Comparison of ENCODE assay signal across 8 cellular contexts in genomic region chr2:53767405-53768232, GRCh38. TPM values are rescaled to one million over a fixed set of nuclear protein-coding genes. Genes with fewer than 3 reads are reported as not detected.
DNase-seq lines count a peak whose midpoint lies in the region; ATAC-seq and TF ChIP-seq lines count a peak whose summit lies in the region.

Gene CHAC2, plus strand, starts transcription at chr2:53767804. Its CDS starts 83 bp downstream, at chr2:53767887.

- H3K4me2 ChIP-seq in PC-9: peak within 1 kb of the TSS; percentile 90

- POLR2A ChIA-PET in PC-9 (lab: Charles Lee; ENCODE audit: unreplicated experiment): interaction anchor here (0.6 kb wide), 2 partner anchors 1658 to 1752 kb away, joined by 3 to 6 read pairs; partner anchors contain the start of gene CFAP36

- H3K27me3 ChIP-seq in PC-9 (ENCODE audit: insufficient read depth, low read depth): no peaks in the 10 kb centered on the region
- no peaks in the 10 kb centered on the region for H3K27me3 ChIP-seq in esophagus (ENCODE audit: control insufficient read depth in 1 of 2, insufficient read depth in 2 of 2, low read length in 2 of 2)
- no peaks in the 10 kb centered on the region for H3K27me3 ChIP-seq in muscle layer of colon (ENCODE audit: control insufficient read depth in 1 of 2, insufficient read depth in 2 of 2, low read length in 2 of 2)

- peak within 1 kb of the TSS; percentile 95 for H2AFZ ChIP-seq in PC-9

- intact Hi-C loops in PC-9 (cut with micrococcal nuclease; ENCODE audit: unreplicated experiment): no loop called here

- H3K36me3 ChIP-seq in PC-9 (ENCODE audit: low read depth) (peaks cover 10% of the 10 kb centered on the region; the same call in 1 of the 2 replicates), esophagus (ENCODE audit: control insufficient read depth in 2 of 2, insufficient read depth in 2 of 2, low read length in 1 of 2) (peaks cover 4% of the 10 kb centered on the region in 2 donors), muscle layer of colon (ENCODE audit: insufficient read depth, low read length) (peaks cover 8% of the 10 kb centered on the region)

- H3K9me2 ChIP-seq in PC-9 (ENCODE audit: insufficient read depth): no peaks in the 10 kb centered on the region

- TF ChIP-seq CTCF in PC-9 (conservative IDR thresholded peaks at IDR 0.05): no peak; the same call in none of the 2 replicates

- H3K9me3 ChIP-seq in PC-9 (ENCODE audit: insufficient read depth, low read depth) (no peaks in the 10 kb centered on the region), esophagus (ENCODE audit: control insufficient read depth in 2 of 2, insufficient read depth in 1 of 2, low read depth in 1 of 2, low read length in 1 of 2) (no peaks in the 10 kb centered on the region), muscle layer of colon (ENCODE audit: low read length) (no peaks in the 10 kb centered on the region)

- peak; percentile 91 for ATAC-seq in GM21619 (IDR thresholded peaks at IDR 0.05; ENCODE audit: unreplicated experiment)

- H3F3A ChIP-seq in PC-9 (ENCODE audit: insufficient read depth, low read depth): peaks cover 14% of the 10 kb centered on the region

- TF ChIP-seq EP300 in Ishikawa (IDR thresholded peaks at IDR 0.05; ENCODE audit: borderline replicate concordance): no peak

- TF ChIP-seq RAD21 in Ishikawa (IDR thresholded peaks at IDR 0.05; ENCODE audit: low read depth): no peak

- CTCF ChIA-PET in PC-9 (lab: Charles Lee): interaction anchor here (0.5 kb wide), 1 partner anchor 98 kb away, joined by 3 read pairs; no protein-coding TSS in a partner anchor

- H3K4me3 ChIP-seq in PC-9 (peak within 1 kb of the TSS; percentile 64), esophagus (ENCODE audit: low read depth in 1 of 2, low read length in 2 of 2) (peak within 1 kb of the TSS; percentile 90 to 96), muscle layer of colon (ENCODE audit: low read depth in 1 of 2, low read length in 2 of 2) (peak within 1 kb of the TSS; percentile 63 to 95)

- peaks cover 41% of the 10 kb centered on the region for H3K79me2 ChIP-seq in PC-9 (ENCODE audit: low read depth)

- H3K9ac ChIP-seq in muscle layer of colon (ENCODE audit: low read length): peak within 1 kb of the TSS; percentile 50

- H3K27ac ChIP-seq in PC-9 (peak within 1 kb of the TSS; percentile 52), esophagus (ENCODE audit: low read depth in 2 of 2, low read length in 1 of 2) (peak within 1 kb of the TSS; percentile 80 to 88), muscle layer of colon (ENCODE audit: low read depth, low read length) (peak within 1 kb of the TSS; percentile 76)

- WGBS in esophagus, 2 donors: 0% methylated on average over 45 of the region's 45 CpGs

- BruUV-seq in PC-9 (replicated peaks; lab: Mats Ljungman, UMichigan): TSS peak; percentile 79

- peaks cover 25% of the 10 kb centered on the region for H3K4me1 ChIP-seq in PC-9 (replicated peaks; ENCODE audit: insufficient read depth)
- H3K4me1 ChIP-seq in esophagus (ENCODE audit: control insufficient read depth in 2 of 2, insufficient read depth in 2 of 2, low read length in 1 of 2): no peaks in the 10 kb centered on the region
- H3K4me1 ChIP-seq in muscle layer of colon (ENCODE audit: insufficient read depth, low read length): no peaks in the 10 kb centered on the region

- H4K20me1 ChIP-seq in PC-9 (ENCODE audit: insufficient read depth): no peaks in the 10 kb centered on the region; the same call in 1 of the 2 replicates

- DNase-seq in DMS53 treated with DMSO at 0.1 percent for 48 hours (lab: John Stamatoyannopoulos, UW; ENCODE audit: unreplicated experiment) (peak; percentile 87), PC-9 (peak; percentile 84 to 85)
- peak; percentile 83 for DNase-seq in activated T-cell treated with anti-CD3 and anti-CD28 coated beads, Interleukin-2, amount 50 U/mL, for 1 hour
- DNase-seq in stimulated activated CD8-positive, alpha-beta memory T cell treated with anti-CD3 and anti-CD28 coated beads, Interleukin-7, amount 100 ng/mL, for 24 hours (ENCODE audit: low read depth): peak; percentile 68

TF ChIP-seq in Ishikawa, 13 proteins besides CTCF, POLR2A, EP300 and RAD21:
- no peak for TF ChIP-seq EGR1 (IDR thresholded peaks at IDR 0.05)
- TF ChIP-seq TAF1 (IDR thresholded peaks at IDR 0.05; ENCODE audit: low read depth): peak; percentile 75
- peak; percentile 53; the same call in 1 of the 2 replicates for TF ChIP-seq ZBTB7A (IDR thresholded peaks at IDR 0.05; ENCODE audit: low read depth)
- TF ChIP-seq FOXM1 (IDR thresholded peaks at IDR 0.05; ENCODE audit: borderline replicate concordance, low read depth): peak; percentile 35; the same call in 1 of the 2 replicates
- no peak for TF ChIP-seq TEAD4 (IDR thresholded peaks at IDR 0.05)
- TF ChIP-seq, protein P1, sequence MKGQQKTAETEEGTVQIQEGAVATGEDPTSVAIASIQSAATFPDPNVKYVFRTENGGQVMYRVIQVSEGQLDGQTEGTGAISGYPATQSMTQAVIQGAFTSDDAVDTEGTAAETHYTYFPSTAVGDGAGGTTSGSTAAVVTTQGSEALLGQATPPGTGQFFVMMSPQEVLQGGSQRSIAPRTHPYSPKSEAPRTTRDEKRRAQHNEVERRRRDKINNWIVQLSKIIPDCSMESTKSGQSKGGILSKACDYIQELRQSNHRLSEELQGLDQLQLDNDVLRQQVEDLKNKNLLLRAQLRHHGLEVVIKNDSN (IDR thresholded peaks at IDR 0.05): no peak
- TF ChIP-seq, protein P2, sequence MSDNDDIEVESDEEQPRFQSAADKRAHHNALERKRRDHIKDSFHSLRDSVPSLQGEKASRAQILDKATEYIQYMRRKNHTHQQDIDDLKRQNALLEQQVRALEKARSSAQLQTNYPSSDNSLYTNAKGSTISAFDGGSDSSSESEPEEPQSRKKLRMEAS (IDR thresholded peaks at IDR 0.05): peak; percentile 47
- TF ChIP-seq CEBPB (IDR thresholded peaks at IDR 0.05): no peak
- no peak for TF ChIP-seq REST (IDR thresholded peaks at IDR 0.05; ENCODE audit: low read depth)
- no peak; the same call in 1 of the 2 replicates for TF ChIP-seq TCF12 (IDR thresholded peaks at IDR 0.05; ENCODE audit: low read depth)
- TF ChIP-seq CREB1 (IDR thresholded peaks at IDR 0.05; ENCODE audit: low read depth): no peak
- TF ChIP-seq YY1 (IDR thresholded peaks at IDR 0.05; ENCODE audit: low read depth): peak; percentile 51
- TF ChIP-seq NFIC (IDR thresholded peaks at IDR 0.05): peak; percentile 61

RNA-seq across cellular contexts. Expression of gene CHAC2, which starts in this region (rescaled TPM):
- 2.7 and 5.0 TPM in 2 replicates for total RNA-seq in PC-9 (2021)
- polyA plus RNA-seq in esophagus: 1 to 10 TPM; 4.1 to 6.2 TPM

Comparison
In these comparisons a context has a peak if more than half of its experiments do, and no peak if none do; other contexts are left out.
1. Peak in every context shown above with its lines: DNase-seq, ATAC-seq, H3K4me3 ChIP-seq and H3K27ac ChIP-seq.